8 cellular contexts compared by ENCODE assay signal in genomic region chr13:21175656-21176194, GRCh38. TPM values are rescaled to one million over a fixed set of nuclear protein-coding genes. Genes with fewer than 3 reads are reported as not detected.
DNase-seq lines count a peak whose midpoint lies in the region; ATAC-seq and TF ChIP-seq lines count a peak whose summit lies in the region.

No MANE protein-coding gene starts in this region.

- H3K4me1 ChIP-seq in left lung: peaks cover 7 to 21% of the 10 kb centered on the region in 2 donors
- H3K4me1 ChIP-seq in tibial nerve: peaks cover 0 to 21% (median 12%) of the 10 kb centered on the region in 4 donors

- intact Hi-C loops in left lung (cut with DNase I): no loop called here

- H3K4me3 ChIP-seq in AG09309 (ENCODE audit: control insufficient read depth, low read depth, low read length) (peak overlapping the region; percentile 73), left lung (peak overlapping the region; percentile 86 to 93), tibial nerve (peak overlapping the region; percentile 73 to 97 (median 81))

- H3K36me3 Mint-ChIP-seq in activated naive CD8-positive, alpha-beta T cell treated with anti-CD3 and anti-CD28 coated beads, Interleukin-2, amount 50 U/mL, for 24 hours (ENCODE audit: low read depth): peaks cover 37% of the 10 kb centered on the region

- H3K27me3 Mint-ChIP-seq in activated naive CD8-positive, alpha-beta T cell treated with anti-CD3 and anti-CD28 coated beads, Interleukin-2, amount 50 U/mL, for 24 hours: no peaks in the 10 kb centered on the region

- H3K9me3 ChIP-seq in left lung: no peaks in the 10 kb centered on the region
- H3K9me3 ChIP-seq in tibial nerve: no peaks in the 10 kb centered on the region

- no peaks in the 10 kb centered on the region for H3K9me3 Mint-ChIP-seq in activated naive CD8-positive, alpha-beta T cell treated with anti-CD3 and anti-CD28 coated beads, Interleukin-2, amount 50 U/mL, for 24 hours

- no peak for TF ChIP-seq POLR2A in tibial nerve (IDR thresholded peaks at IDR 0.05)

- peaks cover 35% of the 10 kb centered on the region for H3K4me1 Mint-ChIP-seq in activated naive CD8-positive, alpha-beta T cell treated with anti-CD3 and anti-CD28 coated beads, Interleukin-2, amount 50 U/mL, for 24 hours

- H3K36me3 ChIP-seq in left lung (no peaks in the 10 kb centered on the region), tibial nerve (peaks cover 0 to 12% (median 0%) of the 10 kb centered on the region in 3 donors)

- DNase-seq in AG09309 (ENCODE audit: low read depth): no peak
- DNase-seq in activated naive CD8-positive, alpha-beta T cell treated with anti-CD3 and anti-CD28 coated beads, Interleukin-2, amount 50 U/mL, for 24 hours: no peak
- DNase-seq in left lung: no peak
- DNase-seq in tibial nerve (ENCODE audit: low spot score in 2 of 2): no peak
- DNase-seq in activated CD4-positive, CD25-positive, alpha-beta regulatory T cell (lab: John Stamatoyannopoulos, UW): no peak

- H3K27me3 ChIP-seq in left lung (no peaks in the 10 kb centered on the region), tibial nerve (no peaks in the 10 kb centered on the region)

- peak overlapping the region; percentile 97 for H3K4me3 Mint-ChIP-seq in activated naive CD8-positive, alpha-beta T cell treated with anti-CD3 and anti-CD28 coated beads, Interleukin-2, amount 50 U/mL, for 24 hours

- TF ChIP-seq EP300 in tibial nerve (IDR thresholded peaks at IDR 0.05): no peak

- ATAC-seq in HG03378 (IDR thresholded peaks at IDR 0.05; ENCODE audit: unreplicated experiment): peak; percentile 1
- no peak for ATAC-seq in activated naive CD8-positive, alpha-beta T cell treated with anti-CD3 and anti-CD28 coated beads, Interleukin-2, amount 50 U/mL, for 24 hours
- ATAC-seq in left lung: no peak
- ATAC-seq in GM21360 (IDR thresholded peaks at IDR 0.05; ENCODE audit: unreplicated experiment): no peak
- no peak for ATAC-seq in GM21526 (IDR thresholded peaks at IDR 0.05; ENCODE audit: low FRiP score, unreplicated experiment)

- no peak for TF ChIP-seq CTCF in AG09309 (IDR thresholded peaks at IDR 0.05; ENCODE audit: control insufficient read depth, insufficient read depth, low read depth, low read length, missing control alignments)
- TF ChIP-seq CTCF in left lung (IDR thresholded peaks at IDR 0.05): no peak
- no peak for TF ChIP-seq CTCF in tibial nerve (IDR thresholded peaks at IDR 0.05)

- H3K27ac Mint-ChIP-seq in activated naive CD8-positive, alpha-beta T cell treated with anti-CD3 and anti-CD28 coated beads, Interleukin-2, amount 50 U/mL, for 24 hours: peak overlapping the region; percentile 97

- WGBS in tibial nerve, 2 donors: 1 to 2% methylated on average over 11 of the region's 11 CpGs

- H3K27ac ChIP-seq in left lung (peak overlapping the region; percentile 94 to 97), tibial nerve (peak overlapping the region in 2 of 4 donors; percentile 88 to 98)

RNA-seq across cellular contexts. Expression of gene SKA3, which starts 0.6 kb away (rescaled TPM):
- total RNA-seq in left lung: 1 to 10 TPM; 2.0 to 4.8 TPM
- total RNA-seq in tibial nerve: 1 to 10 TPM in 1 of 4 donors, under 1 TPM in 3; 0.20 to 2.3 (median 0.26) TPM

RNA-seq across cellular contexts. Expression of gene MRPL57, which starts 0.7 kb away (rescaled TPM):
- total RNA-seq in left lung: 10 to 100 TPM; 17.3 to 18.5 TPM
- 10 to 100 TPM; 37.8 to 50.5 (median 42.3) TPM for total RNA-seq in tibial nerve

RNA-seq across cellular contexts. Expression of gene SAP18, which starts 35.8 kb away (rescaled TPM):
- total RNA-seq in left lung (100 to 1,000 TPM; 169 to 178 TPM), tibial nerve (10 to 100 TPM; 23.3 to 55.3 (median 38.8) TPM)
